In genomic region chr19:20038358-20039202, GRCh38 we compare ENCODE assay signal across 8 cellular contexts. TPM values are rescaled to one million over a fixed set of nuclear protein-coding genes. Genes with fewer than 3 reads are reported as not detected.
A peak's percentile ranks its signal among the peaks of the same experiment; 100 is the strongest.
DNase-seq lines count a peak whose midpoint lies in the region; ATAC-seq and TF ChIP-seq lines count a peak whose summit lies in the region.

No MANE protein-coding gene starts in this region.

- ATAC-seq in GM21526 (IDR thresholded peaks at IDR 0.05; ENCODE audit: low FRiP score, unreplicated experiment) (no peak), GM18511 (IDR thresholded peaks at IDR 0.05; ENCODE audit: unreplicated experiment) (no peak), HG03354 (IDR thresholded peaks at IDR 0.05; ENCODE audit: poor library complexity, severe bottlenecking, unreplicated experiment) (no peak)

- intact Hi-C loops in adrenal gland (cut with DNase I) = no loop called here

- H3K27me3 ChIP-seq in adrenal gland = no peaks in the 10 kb centered on the region
- H3K27me3 ChIP-seq in kidney epithelial cell (ENCODE audit: control insufficient read depth, insufficient read depth, low read length) = no peaks in the 10 kb centered on the region

- DNase-seq in stimulated activated CD4-positive, alpha-beta T cell treated with anti-CD3 and anti-CD28 coated beads, Interleukin-2, amount 100 ng/mL, for 4 hours (ENCODE audit: low read depth) = peak; percentile 0
- no peak for DNase-seq in stimulated activated CD4-positive, alpha-beta T cell treated with anti-CD3 and anti-CD28 coated beads, Interleukin-1b, Interleukin-23, amount 100 ng/mL, for 48 hours
- DNase-seq in adrenal gland (no peak), kidney epithelial cell (ENCODE audit: low read depth) (no peak), substantia nigra (lab: John Stamatoyannopoulos, UW) (no peak)

- no peaks in the 10 kb centered on the region for H3K9me3 ChIP-seq in adrenal gland (replicated peaks in 1 of 3)

- TF ChIP-seq POLR2A in adrenal gland (IDR thresholded peaks at IDR 0.05) = no peak

- H3K4me1 ChIP-seq in adrenal gland (replicated peaks in 1 of 2) = peaks cover 0 to 8% of the 10 kb centered on the region in 2 donors

- H3K27ac ChIP-seq in adrenal gland (peak overlapping the region in 3 of 5 donors; percentile 19 to 76 (median 64)), substantia nigra (ENCODE audit: low read depth, low read length, poor library complexity, severe bottlenecking) (peak overlapping the region; percentile 82)

- TF ChIP-seq CTCF in adrenal gland (IDR thresholded peaks at IDR 0.05) (no peak), kidney epithelial cell (IDR thresholded peaks at IDR 0.05; ENCODE audit: insufficient read depth, low read length, poor library complexity, severe bottlenecking) (no peak)

- no peaks in the 10 kb centered on the region for H3K36me3 ChIP-seq in adrenal gland (replicated peaks in 1 of 2)
- no peaks in the 10 kb centered on the region for H3K36me3 ChIP-seq in kidney epithelial cell (ENCODE audit: control insufficient read depth, insufficient read depth, low read length)

- 0 to 1% (median 0%) methylated on average over 6 to 26 of the region's 26 CpGs for WGBS in adrenal gland, 4 donors

- H3K4me3 ChIP-seq in adrenal gland (peak overlapping the region; percentile 63 to 99 (median 77)), kidney epithelial cell (ENCODE audit: low read depth, low read length) (peak overlapping the region; percentile 83)

RNA-seq across cellular contexts. Expression of gene ZNF682, which starts 0.7 kb away (rescaled TPM):
- total RNA-seq in adrenal gland = 1 to 10 TPM in 6 of 8 donors, under 1 TPM in 2; 0.14 to 4.8 (median 3.2) TPM
- polyA plus RNA-seq in adrenal gland = 10 to 100 TPM in 2 of 3 donors, 1 to 10 TPM in 1; 4.6 to 36.0 (median 11.8) TPM
- total RNA-seq in kidney epithelial cell = 1.8 and 3.3 TPM in 2 replicates

RNA-seq across cellular contexts. Expression of gene ZNF90, which starts 39.2 kb away (rescaled TPM):
- total RNA-seq in adrenal gland (1 to 10 TPM in 4 of 8 donors, under 1 TPM in 4; 0.26 to 3.0 (median 1.0) TPM), kidney epithelial cell (5.1 TPM in 2 replicates)
- polyA plus RNA-seq in adrenal gland = 1 to 10 TPM in 2 of 3 donors, under 1 TPM in 1; 0.81 to 3.1 (median 1.8) TPM
